20 cellular contexts compared by ENCODE assay signal in genomic region chr4:100842856-100843255, GRCh38.
"Had no signal": no experiment of that assay in that cellular context is flagged by ENCODE, and none has a peak within 500 bp of the region (broad histone marks: within the 10 kb centered on the region; RNA-seq: fewer than 3 reads in every experiment).

No MANE protein-coding gene starts in this region.

- H3K4me1 Mint-ChIP-seq: activated T-helper 17 cell treated with anti-CD3 and anti-CD28 coated beads, Interleukin-2, amount 50 U/mL, for 72 hours; memory B cell; natural killer cell; stimulated activated naive CD8-positive, alpha-beta T cell treated with anti-CD3 and anti-CD28 coated beads, Interleukin-15, amount 100 ng/mL, for 72 hours had no signal

- H3K27ac Mint-ChIP-seq: activated T-helper 17 cell treated with anti-CD3 and anti-CD28 coated beads, Interleukin-2, amount 50 U/mL, for 72 hours; memory B cell; natural killer cell had no signal

- H3K79me2 ChIP-seq: hepatocyte had no signal

- H3K4me2 ChIP-seq: hepatocyte had no signal

- FAIRE-seq: colon, kidney had no signal

- H3K36me3 ChIP-seq: cardiac muscle cell, upper lobe of left lung, WERI-Rb-1 had no signal

- H3K27ac ChIP-seq: cardiac muscle cell, hepatocyte, testis, upper lobe of left lung, WERI-Rb-1 had no signal

- H3K4me3 Mint-ChIP-seq: activated T-helper 17 cell treated with anti-CD3 and anti-CD28 coated beads, Interleukin-2, amount 50 U/mL, for 72 hours; memory B cell; natural killer cell; stimulated activated naive CD8-positive, alpha-beta T cell treated with anti-CD3 and anti-CD28 coated beads, Interleukin-15, amount 100 ng/mL, for 72 hours had no signal

- H3K9me3 ChIP-seq: testis, upper lobe of left lung had no signal

- DNase-seq: activated CD4-positive, alpha-beta T cell treated with anti-CD3 and anti-CD28 coated beads, Interleukin-2, amount 50 U/mL, for 48 hours; activated naive CD4-positive, alpha-beta T cell treated with Interleukin-2 at 50 U/mL for 16 hours; aorta; erythroblast; kidney; left ventricle myocardium superior; natural killer cell; nucleus accumbens; posterior cingulate gyrus; right cardiac atrium; stimulated activated naive CD8-positive, alpha-beta T cell treated with anti-CD3 and anti-CD28 coated beads, Interleukin-15, amount 100 ng/mL, for 72 hours; T-helper 9 cell; testis; upper lobe of left lung; WERI-Rb-1 had no signal

- H3K27me3 ChIP-seq: cardiac muscle cell, hepatocyte, testis, upper lobe of left lung had no signal

- H3K9me3 Mint-ChIP-seq: memory B cell; stimulated activated naive CD8-positive, alpha-beta T cell treated with anti-CD3 and anti-CD28 coated beads, Interleukin-15, amount 100 ng/mL, for 72 hours had no signal

- H3K4me1 ChIP-seq: testis, upper lobe of left lung had no signal

- H2AFZ ChIP-seq: hepatocyte had no signal

- H3K36me3 Mint-ChIP-seq: memory B cell, natural killer cell had no signal

- ATAC-seq: activated T-helper 17 cell treated with anti-CD3 and anti-CD28 coated beads, Interleukin-2, amount 50 U/mL, for 72 hours; left ventricle myocardium superior; natural killer cell; right cardiac atrium; stimulated activated naive CD8-positive, alpha-beta T cell treated with anti-CD3 and anti-CD28 coated beads, Interleukin-15, amount 100 ng/mL, for 72 hours had no signal

- H3K4me3 ChIP-seq: cardiac muscle cell, hepatocyte, testis, upper lobe of left lung had no signal
